Comparison of ENCODE assay signal across 8 cellular contexts in genomic region chr22:29030016-29030617, GRCh38. TPM values are rescaled to one million over a fixed set of nuclear protein-coding genes. Genes with fewer than 3 reads are reported as not detected.
DNase-seq lines count a peak whose midpoint lies in the region; ATAC-seq and TF ChIP-seq lines count a peak whose summit lies in the region.

No MANE protein-coding gene starts in this region.

- peaks cover 15 to 16% of the 10 kb centered on the region in 2 donors for H3K4me1 Mint-ChIP-seq in natural killer cell treated with Interleukin-12 subunit alpha and Interleukin-12 subunit beta and Interleukin-15 and Interleukin-18, amount 100 ng/mL, for 72 hours (ENCODE audit: low read depth in 2 of 2)

- no peaks in the 10 kb centered on the region for H3K36me3 ChIP-seq in effector memory CD4-positive, alpha-beta T cell (ENCODE audit: control insufficient read depth, insufficient read depth, low read length)

- H3K4me1 ChIP-seq in effector memory CD4-positive, alpha-beta T cell (ENCODE audit: control insufficient read depth, insufficient read depth, low read length, poor library complexity, severe bottlenecking), result peaks cover 8% of the 10 kb centered on the region

- H3K27ac ChIP-seq in effector memory CD4-positive, alpha-beta T cell (ENCODE audit: insufficient read depth, low read length, poor library complexity, severe bottlenecking), result no peak overlapping the region

- no peaks in the 10 kb centered on the region for H3K9me3 Mint-ChIP-seq in natural killer cell treated with Interleukin-12 subunit alpha and Interleukin-12 subunit beta and Interleukin-15 and Interleukin-18, amount 100 ng/mL, for 72 hours

- no peaks in the 10 kb centered on the region for H3K9me3 ChIP-seq in effector memory CD4-positive, alpha-beta T cell (ENCODE audit: control insufficient read depth, low read length)

- no peak overlapping the region for H3K27ac Mint-ChIP-seq in natural killer cell treated with Interleukin-12 subunit alpha and Interleukin-12 subunit beta and Interleukin-15 and Interleukin-18, amount 100 ng/mL, for 72 hours

- no peak for TF ChIP-seq CTCF in AG09309 (IDR thresholded peaks at IDR 0.05; ENCODE audit: control insufficient read depth, insufficient read depth, low read depth, low read length, missing control alignments)

- peak overlapping the region; percentile 72 for H3K4me3 Mint-ChIP-seq in natural killer cell treated with Interleukin-12 subunit alpha and Interleukin-12 subunit beta and Interleukin-15 and Interleukin-18, amount 100 ng/mL, for 72 hours

- H3K27me3 ChIP-seq in effector memory CD4-positive, alpha-beta T cell (replicated peaks; ENCODE audit: control insufficient read depth, insufficient read depth, low read length, poor library complexity, severe bottlenecking), result peaks cover 19% of the 10 kb centered on the region

- peak overlapping the region; percentile 50 for H3K4me3 ChIP-seq in AG09309 (ENCODE audit: control insufficient read depth, low read depth, low read length)
- peak overlapping the region; percentile 22 for H3K4me3 ChIP-seq in effector memory CD4-positive, alpha-beta T cell (ENCODE audit: insufficient read depth, low read depth, low read length, poor library complexity, severe bottlenecking)

- H3K27me3 Mint-ChIP-seq in natural killer cell treated with Interleukin-12 subunit alpha and Interleukin-12 subunit beta and Interleukin-15 and Interleukin-18, amount 100 ng/mL, for 72 hours, result peaks cover 31 to 71% of the 10 kb centered on the region in 2 donors

- ATAC-seq in natural killer cell treated with Interleukin-12 subunit alpha and Interleukin-12 subunit beta and Interleukin-15 and Interleukin-18, amount 100 ng/mL, for 72 hours, result no peak
- ATAC-seq in HG03025 (IDR thresholded peaks at IDR 0.05; ENCODE audit: low FRiP score, unreplicated experiment) (no peak), HG03469 (IDR thresholded peaks at IDR 0.05; ENCODE audit: unreplicated experiment) (no peak)

- DNase-seq in AG09309 (ENCODE audit: low read depth) (peak; percentile 5), NCI-H1105 (lab: John Stamatoyannopoulos, UW) (peak; percentile 32), NCI-H345 treated with DMSO at 0.1 percent for 48 hours (lab: John Stamatoyannopoulos, UW; ENCODE audit: unreplicated experiment) (no peak), AG20443 (ENCODE audit: low spot score) (no peak)
- DNase-seq in effector memory CD4-positive, alpha-beta T cell, result no peak
- no peak for DNase-seq in natural killer cell treated with Interleukin-12 subunit alpha and Interleukin-12 subunit beta and Interleukin-15 and Interleukin-18, amount 100 ng/mL, for 72 hours (ENCODE audit: low spot score)

- H3K36me3 Mint-ChIP-seq in natural killer cell treated with Interleukin-12 subunit alpha and Interleukin-12 subunit beta and Interleukin-15 and Interleukin-18, amount 100 ng/mL, for 72 hours, result no peaks in the 10 kb centered on the region

RNA-seq across cellular contexts. Expression of gene C22orf31, which starts 31.5 kb away (rescaled TPM):
- not detected for total RNA-seq in natural killer cell treated with Interleukin-12 subunit alpha and Interleukin-12 subunit beta and Interleukin-15 and Interleukin-18, amount 100 ng/mL, for 72 hours

RNA-seq across cellular contexts. Expression of gene KREMEN1, which starts 42.7 kb away (rescaled TPM):
- under 1 TPM; 0.17 to 0.59 TPM for total RNA-seq in natural killer cell treated with Interleukin-12 subunit alpha and Interleukin-12 subunit beta and Interleukin-15 and Interleukin-18, amount 100 ng/mL, for 72 hours

Comparison
In these comparisons a context has a peak if more than half of its experiments do, and no peak if none do; other contexts are left out.
1. DNase-seq: peak in AG09309 (single experiment) and NCI-H1105 (single experiment); none in effector memory CD4-positive, alpha-beta T cell (0 of 3), natural killer cell treated with Interleukin-12 subunit alpha and Interleukin-12 subunit beta and Interleukin-15 and Interleukin-18, amount 100 ng/mL, for 72 hours (single experiment), NCI-H345 treated with DMSO at 0.1 percent for 48 hours (single experiment) and AG20443 (single experiment).